ENCODE assay signal across 21 cellular contexts in genomic region chr3:38266810-38267209, GRCh38. TPM values are rescaled to one million over a fixed set of nuclear protein-coding genes. Genes with fewer than 3 reads are reported as not detected.
DNase-seq lines count a peak whose midpoint lies in the region; ATAC-seq, FAIRE-seq and TF ChIP-seq lines count a peak whose summit lies in the region.
"Had no signal": no experiment of that assay in that cellular context is flagged by ENCODE, and none has a peak within 500 bp of the region (broad histone marks: within the 10 kb centered on the region; RNA-seq: fewer than 3 reads in every experiment).

No MANE protein-coding gene starts in this region.

- H2BK15ac ChIP-seq in mesenchymal stem cell (ENCODE audit: low read depth, poor library complexity, severe bottlenecking): no peak overlapping the region

- H4K91ac ChIP-seq in mesenchymal stem cell (ENCODE audit: low read length): no peak overlapping the region

- no peak overlapping the region for H3K9ac ChIP-seq in BLaER1 treated with 17β-estradiol and CSF1 and Interleukin-3, amounts not matched to agents 10 nM and 100 nM
- no peak overlapping the region for H3K9ac ChIP-seq in mesenchymal stem cell (ENCODE audit: low read length)

- no peak overlapping the region for H2BK120ac ChIP-seq in mesenchymal stem cell (ENCODE audit: low read depth, low read length)

- no peak for TF ChIP-seq CTCF in chondrocyte (IDR thresholded peaks at IDR 0.05)
- no peak for TF ChIP-seq CTCF in D721Med (IDR thresholded peaks at IDR 0.05; ENCODE audit: insufficient read depth, missing control alignments)

- H3K36me3 Mint-ChIP-seq in chondrocyte (ENCODE audit: low read depth): peaks cover 15% of the 10 kb centered on the region
- H3K36me3 Mint-ChIP-seq: IgD-negative memory B cell had no signal

- H2BK12ac ChIP-seq in mesenchymal stem cell (ENCODE audit: low read length in 2 of 2): no peak overlapping the region

- no peak overlapping the region for H4K8ac ChIP-seq in mesenchymal stem cell (ENCODE audit: low read length)

- H2AFZ ChIP-seq in mesenchymal stem cell (ENCODE audit: low read depth, low read length): no peak overlapping the region

- peaks cover 19% of the 10 kb centered on the region for H3K4me1 Mint-ChIP-seq in chondrocyte (ENCODE audit: low read depth)

- ATAC-seq in GM19467 (IDR thresholded peaks at IDR 0.05; ENCODE audit: unreplicated experiment): no peak

- no peak overlapping the region for H2BK5ac ChIP-seq in mesenchymal stem cell (ENCODE audit: low read depth, low read length, poor library complexity, severe bottlenecking)

- H3K14ac ChIP-seq in mesenchymal stem cell (ENCODE audit: low read length in 2 of 2): no peak overlapping the region

- peak overlapping the region in 7 of 11 experiments; percentile 31 to 71 (median 52); a peak in 10 of 22 replicates for H3K27ac ChIP-seq in BLaER1 treated with 17β-estradiol and CSF1 and Interleukin-3, amounts not matched to agents 10 nM and 100 nM
- H3K27ac ChIP-seq in mesenchymal stem cell (ENCODE audit: low read length, poor library complexity, severe bottlenecking) (no peak overlapping the region), substantia nigra (ENCODE audit: low read depth, low read length, poor library complexity, severe bottlenecking) (no peak overlapping the region)

- H3K4me3 ChIP-seq in BLaER1 treated with 17β-estradiol and CSF1 and Interleukin-3, amounts not matched to agents 10 nM and 100 nM: no peak overlapping the region
- H3K4me3 ChIP-seq in mesenchymal stem cell (ENCODE audit: insufficient read depth in 1 of 2, low read depth in 1 of 2, low read length in 2 of 2): no peak overlapping the region

- H3K4me3 Mint-ChIP-seq in chondrocyte (ENCODE audit: unreplicated experiment): no peak overlapping the region
- H3K4me3 Mint-ChIP-seq: CD4-positive, CD25-positive, alpha-beta regulatory T cell; CD8-positive, alpha-beta memory T cell; H9 had no signal

- no peaks in the 10 kb centered on the region for H3K27me3 ChIP-seq in BLaER1 treated with 17β-estradiol and CSF1 and Interleukin-3, amounts not matched to agents 10 nM and 100 nM
- H3K27me3 ChIP-seq in mesenchymal stem cell (ENCODE audit: control insufficient read depth in 1 of 2, insufficient read depth in 1 of 2, low read length in 2 of 2): no peaks in the 10 kb centered on the region

- H3K9me3 Mint-ChIP-seq in chondrocyte (ENCODE audit: low read depth): no peaks in the 10 kb centered on the region
- H3K9me3 Mint-ChIP-seq: CD8-positive, alpha-beta memory T cell; H9 had no signal

- WGBS in mesenchymal stem cell: 96% methylated on average over 1 of the region's 1 CpG

- no peak overlapping the region for H3K23ac ChIP-seq in mesenchymal stem cell (ENCODE audit: low read length in 2 of 2)

- peaks cover 29 to 46% (median 36%) of the 10 kb centered on the region in 10 experiments for H3K4me1 ChIP-seq in BLaER1 treated with 17β-estradiol and CSF1 and Interleukin-3, amounts not matched to agents 10 nM and 100 nM
- peaks cover 12% of the 10 kb centered on the region for H3K4me1 ChIP-seq in mesenchymal stem cell (ENCODE audit: control insufficient read depth, insufficient read depth, low read depth, low read length)
- H3K4me1 ChIP-seq: Caco-2 had no signal

- no peak overlapping the region for H3K18ac ChIP-seq in mesenchymal stem cell (ENCODE audit: low read depth in 1 of 2, low read length in 2 of 2)

- peak overlapping the region; percentile 52 for H3K27ac Mint-ChIP-seq in chondrocyte (ENCODE audit: unreplicated experiment)
- H3K27ac Mint-ChIP-seq: IgD-negative memory B cell had no signal

- 0 out of 22 replicates have a peak, but pooled peaks cover 0 to under 1% (median 0%) of the 10 kb centered on the region in 11 experiments for H3K9me3 ChIP-seq in BLaER1 treated with 17β-estradiol and CSF1 and Interleukin-3, amounts not matched to agents 10 nM and 100 nM (replicated peaks in 1 of 11)
- H3K9me3 ChIP-seq in mesenchymal stem cell (ENCODE audit: control insufficient read depth, low read length): no peaks in the 10 kb centered on the region
- H3K9me3 ChIP-seq: Caco-2 had no signal

- DNase-seq in chondrocyte (ENCODE audit: low spot score) (no peak), mesenchymal stem cell (no peak), D721Med (ENCODE audit: insufficient read length, low spot score) (no peak), NCI-H1694 treated with DMSO at 0.1 percent for 48 hours (lab: John Stamatoyannopoulos, UW) (no peak), substantia nigra (lab: John Stamatoyannopoulos, UW) (no peak)
- DNase-seq: 8988T; C1 segment of cervical spinal cord; Caco-2; CD4-positive, CD25-positive, alpha-beta regulatory T cell; CD8-positive, alpha-beta memory T cell; DMS153; DMS79; GOT3; H9 had no signal

- H3K4me2 ChIP-seq in BLaER1 treated with 17β-estradiol and CSF1 and Interleukin-3, amounts not matched to agents 10 nM and 100 nM: peak overlapping the region; percentile 1 to 96 (median 84); a peak in 20 of 22 replicates
- no peak overlapping the region for H3K4me2 ChIP-seq in mesenchymal stem cell (ENCODE audit: low read length, poor library complexity, severe bottlenecking)

- FAIRE-seq in D721Med (lab: Jason Lieb, UNC): no peak
- FAIRE-seq: GM12892, HepG2 had no signal

- peak overlapping the region; percentile 16 for H2AK5ac ChIP-seq in mesenchymal stem cell (ENCODE audit: low read length, severe bottlenecking)

- no peaks in the 10 kb centered on the region for H3K27me3 Mint-ChIP-seq in chondrocyte (ENCODE audit: low read depth)
- H3K27me3 Mint-ChIP-seq: CD4-positive, CD25-positive, alpha-beta regulatory T cell; CD8-positive, alpha-beta memory T cell; IgD-negative memory B cell had no signal

- H3K79me1 ChIP-seq in mesenchymal stem cell (replicated peaks; ENCODE audit: low read length, poor library complexity, severe bottlenecking): no peaks in the 10 kb centered on the region

- peaks cover 0 to 10% (median 0%) of the 10 kb centered on the region in 11 experiments; a peak in 2 of 22 replicates for H4K20me1 ChIP-seq in BLaER1 treated with 17β-estradiol and CSF1 and Interleukin-3, amounts not matched to agents 10 nM and 100 nM

- H3K4ac ChIP-seq in mesenchymal stem cell (ENCODE audit: low read depth in 1 of 2, low read length in 2 of 2): no peak overlapping the region

- peaks cover 0 to 10% (median 0%) of the 10 kb centered on the region in 11 experiments; a peak in 2 of 22 replicates for H3K36me3 ChIP-seq in BLaER1 treated with 17β-estradiol and CSF1 and Interleukin-3, amounts not matched to agents 10 nM and 100 nM
- H3K36me3 ChIP-seq in mesenchymal stem cell (ENCODE audit: control insufficient read depth in 1 of 2, insufficient read depth in 2 of 2, low read depth in 1 of 2, low read length in 2 of 2): peaks cover 6 to 10% of the 10 kb centered on the region in 2 experiments

RNA-seq across cellular contexts. Expression of gene SLC22A13, which starts 1.2 kb away (rescaled TPM):
- 0.62 to 2.9 TPM (median 0.97 TPM) in 3 replicates for total RNA-seq in chondrocyte
- 0.06 TPM for polyA plus RNA-seq in mesenchymal stem cell (2013, experiment 1 of 2)
- 0.05 TPM for polyA plus RNA-seq in mesenchymal stem cell (2013, experiment 2 of 2)
- total RNA-seq: H9, HepG2 had no signal
- polyA plus RNA-seq: IgD-negative memory B cell had no signal

RNA-seq across cellular contexts. Expression of gene SLC22A14, which starts 15.3 kb away (rescaled TPM):
- total RNA-seq in chondrocyte: 0.62 to 1.2 TPM (median 0.75 TPM) in 3 replicates
- polyA plus RNA-seq in mesenchymal stem cell (2013, experiment 1 of 2): not detected
- 0.03 TPM for polyA plus RNA-seq in mesenchymal stem cell (2013, experiment 2 of 2)
- total RNA-seq: CD4-positive, CD25-positive, alpha-beta regulatory T cell; CD8-positive, alpha-beta memory T cell; Daoy; H9; HepG2 had no signal
- polyA plus RNA-seq: AG04450; CD4-positive, CD25-positive, alpha-beta regulatory T cell; CD8-positive, alpha-beta memory T cell; IgD-negative memory B cell had no signal

Comparison
In these comparisons a context has a peak if more than half of its experiments do, and no peak if none do; other contexts are left out.
1. H3K27ac ChIP-seq: peak in BLaER1 treated with 17β-estradiol and CSF1 and Interleukin-3, amounts not matched to agents 10 nM and 100 nM (7 of 11); none in mesenchymal stem cell (single experiment) and substantia nigra (single experiment).